9 cellular contexts compared by ENCODE assay signal in the genomic region with DNA sequence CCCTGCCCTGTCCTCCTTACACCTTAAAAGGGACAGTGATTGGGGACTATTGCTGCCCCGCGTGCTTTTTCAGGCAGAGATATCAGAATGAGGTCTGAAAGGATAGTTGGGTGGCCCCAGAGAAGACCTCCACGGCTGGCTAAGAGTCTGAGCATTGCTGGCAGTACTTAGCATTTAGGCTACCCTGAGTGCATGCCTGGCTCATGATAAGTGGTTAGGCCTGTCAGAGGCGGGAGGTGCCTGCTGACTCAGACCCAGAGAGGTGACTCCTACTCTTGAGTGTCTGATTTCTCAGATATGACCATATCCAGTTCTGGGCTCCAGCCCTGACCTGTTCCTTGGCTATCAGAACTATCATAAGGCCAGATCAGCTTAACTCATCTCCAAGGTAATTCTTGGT.
DNase-seq lines count a peak whose midpoint lies in the region; ATAC-seq and TF ChIP-seq lines count a peak whose summit lies in the region.
"Had no signal": no experiment of that assay in that cellular context is flagged by ENCODE, and none has a peak within 500 bp of the region (broad histone marks: within the 10 kb centered on the region; RNA-seq: fewer than 3 reads in every experiment).

No MANE protein-coding gene starts in this region.

- peaks cover 60 to 94% (median 87%) of the 10 kb centered on the region in 4 donors for H3K4me1 ChIP-seq in esophagus muscularis mucosa

- no peaks in the 10 kb centered on the region for H3K27me3 ChIP-seq in esophagus muscularis mucosa

- peak; percentile 98 for DNase-seq in NCI-H226
- no peak for DNase-seq in esophagus muscularis mucosa (ENCODE audit: extremely low spot score)
- no peak for DNase-seq in progenitor cell of endocrine pancreas (ENCODE audit: low spot score, unreplicated experiment)
- no peak for DNase-seq in pons (ENCODE audit: low spot score)
- no peak for DNase-seq in mesenteric fat pad (ENCODE audit: low spot score)
- DNase-seq in NCI-H2081 treated with DMSO at 0.1 percent for 48 hours (lab: John Stamatoyannopoulos, UW), result no peak

- H3K36me3 ChIP-seq in esophagus muscularis mucosa, result no peaks in the 10 kb centered on the region

- intact Hi-C loops in esophagus muscularis mucosa (cut with DNase I), result loop anchor here (5.0 kb wide), 1 partner anchor 135 kb away; no protein-coding TSS in a partner anchor

- H3K4me3 Mint-ChIP-seq in progenitor cell of endocrine pancreas (ENCODE audit: low read depth), result no peak overlapping the region
- H3K4me3 Mint-ChIP-seq: T-helper 1 cell treated with Interleukin-12 subunit alpha and Interleukin-12 subunit beta and Interleukin-4 antibody, amounts not matched to agents 30 μg/mL and 1 μg/mL, for 36 hours had no signal

- no peak overlapping the region for H3K4me3 ChIP-seq in esophagus muscularis mucosa

- H3K27ac Mint-ChIP-seq in progenitor cell of endocrine pancreas, result peak overlapping the region; percentile 83
- H3K27ac Mint-ChIP-seq: T-helper 1 cell treated with Interleukin-12 subunit alpha and Interleukin-12 subunit beta and Interleukin-4 antibody, amounts not matched to agents 30 μg/mL and 1 μg/mL, for 36 hours had no signal

- no peaks in the 10 kb centered on the region for H3K9me3 Mint-ChIP-seq in progenitor cell of endocrine pancreas (ENCODE audit: low read depth)
- H3K9me3 Mint-ChIP-seq: T-helper 1 cell treated with Interleukin-12 subunit alpha and Interleukin-12 subunit beta and Interleukin-4 antibody, amounts not matched to agents 30 μg/mL and 1 μg/mL, for 36 hours had no signal

- no peak for TF ChIP-seq EP300 in esophagus muscularis mucosa (IDR thresholded peaks at IDR 0.05)

- H3K4me1 Mint-ChIP-seq in progenitor cell of endocrine pancreas (ENCODE audit: low read depth), result peaks cover 85% of the 10 kb centered on the region

- ATAC-seq in GM18502 (IDR thresholded peaks at IDR 0.05; ENCODE audit: poor library complexity, unreplicated experiment) (peak; percentile 93), HG02642 (IDR thresholded peaks at IDR 0.05; ENCODE audit: poor library complexity, unreplicated experiment) (peak; percentile 86)

- TF ChIP-seq CTCF in esophagus muscularis mucosa (IDR thresholded peaks at IDR 0.05), result no peak
- TF ChIP-seq CTCF in progenitor cell of endocrine pancreas (IDR thresholded peaks at IDR 0.05; ENCODE audit: unreplicated experiment), result no peak

- H3K27ac ChIP-seq in esophagus muscularis mucosa (replicated peaks in 1 of 4), result peak overlapping the region; percentile 76 to 82 (median 78)

- no peaks in the 10 kb centered on the region for H3K9me3 ChIP-seq in esophagus muscularis mucosa

- WGBS in esophagus muscularis mucosa, result 56% methylated on average over 3 of the region's 4 CpGs

- H3K36me3 Mint-ChIP-seq in progenitor cell of endocrine pancreas (ENCODE audit: insufficient read depth), result peaks cover 12% of the 10 kb centered on the region

- no peak for TF ChIP-seq POLR2A in esophagus muscularis mucosa (IDR thresholded peaks at IDR 0.05; ENCODE audit: low read depth)

- no peaks in the 10 kb centered on the region for H3K27me3 Mint-ChIP-seq in progenitor cell of endocrine pancreas
